In genomic region chr15:40048155-40048792, GRCh38 we compare ENCODE assay signal across 9 cellular contexts. TPM values are rescaled to one million over a fixed set of nuclear protein-coding genes. Genes with fewer than 3 reads are reported as not detected.
DNase-seq lines count a peak whose midpoint lies in the region; ATAC-seq and TF ChIP-seq lines count a peak whose summit lies in the region.
"Had no signal": no experiment of that assay in that cellular context is flagged by ENCODE, and none has a peak within 500 bp of the region (broad histone marks: within the 10 kb centered on the region; RNA-seq: fewer than 3 reads in every experiment).

No MANE protein-coding gene starts in this region.

- TF ChIP-seq CTCF in AG04450 (IDR thresholded peaks at IDR 0.05; ENCODE audit: low read depth, low read length), result no peak
- TF ChIP-seq CTCF in mucosa of descending colon (IDR thresholded peaks at IDR 0.05), result no peak

- peaks cover 14% of the 10 kb centered on the region for H3K36me3 Mint-ChIP-seq in activated T-helper 2 cell treated with anti-CD3 and anti-CD28 coated beads, Interferon-gamma antibody, Interleukin-2, Interleukin-4, amounts not matched to agents 10 μg/mL and 5 μg/mL and 100 μg/mL, durations not matched to agents 14 hours and 24 hours and 36 hours (ENCODE audit: low read depth)

- peaks cover 43% of the 10 kb centered on the region for H3K4me1 ChIP-seq in mucosa of descending colon (ENCODE audit: low read depth)

- peaks cover 74% of the 10 kb centered on the region for H3K4me1 Mint-ChIP-seq in activated T-helper 2 cell treated with anti-CD3 and anti-CD28 coated beads, Interferon-gamma antibody, Interleukin-2, Interleukin-4, amounts not matched to agents 10 μg/mL and 5 μg/mL and 100 μg/mL, durations not matched to agents 14 hours and 24 hours and 36 hours (ENCODE audit: low read depth)

- peak; percentile 22 for ATAC-seq in HG02798 (IDR thresholded peaks at IDR 0.05; ENCODE audit: poor library complexity, unreplicated experiment)
- ATAC-seq in mucosa of descending colon, result no peak
- ATAC-seq in left lobe of liver, result no peak

- H3K4me3 ChIP-seq in AG04450 (ENCODE audit: low read depth, low read length) (no peak overlapping the region), mucosa of descending colon (no peak overlapping the region)

- H3K27me3 ChIP-seq in AG04450 (ENCODE audit: control insufficient read depth, insufficient read depth, low read length), result no peaks in the 10 kb centered on the region

- H3K27ac Mint-ChIP-seq in activated T-helper 2 cell treated with anti-CD3 and anti-CD28 coated beads, Interferon-gamma antibody, Interleukin-2, Interleukin-4, amounts not matched to agents 10 μg/mL and 5 μg/mL and 100 μg/mL, durations not matched to agents 14 hours and 24 hours and 36 hours, result peak overlapping the region; percentile 98

- H3K9me3 ChIP-seq in AG04450 (ENCODE audit: control insufficient read depth, insufficient read depth, low read length) (no peaks in the 10 kb centered on the region), mucosa of descending colon (no peaks in the 10 kb centered on the region)

- CTCF ChIA-PET in AG04450 (lab: Charles Lee), result interaction anchor here (5.2 to 5.6 kb wide), 2 partner anchors 58 to 226 kb away, joined by 68 to 100 read pairs; partner anchors contain the start of gene BMF

- H3K9me3 Mint-ChIP-seq in activated T-helper 2 cell treated with anti-CD3 and anti-CD28 coated beads, Interferon-gamma antibody, Interleukin-2, Interleukin-4, amounts not matched to agents 10 μg/mL and 5 μg/mL and 100 μg/mL, durations not matched to agents 14 hours and 24 hours and 36 hours, result no peaks in the 10 kb centered on the region

- no peaks in the 10 kb centered on the region for H3K36me3 ChIP-seq in mucosa of descending colon (ENCODE audit: low read depth)

- no peaks in the 10 kb centered on the region for H3K27me3 Mint-ChIP-seq in activated T-helper 2 cell treated with anti-CD3 and anti-CD28 coated beads, Interferon-gamma antibody, Interleukin-2, Interleukin-4, amounts not matched to agents 10 μg/mL and 5 μg/mL and 100 μg/mL, durations not matched to agents 14 hours and 24 hours and 36 hours (ENCODE audit: low read depth)

- peak overlapping the region; percentile 21 for H3K27ac ChIP-seq in AG04450 (ENCODE audit: low read depth, low read length)

- peak overlapping the region; percentile 50 for H3K4me3 Mint-ChIP-seq in activated T-helper 2 cell treated with anti-CD3 and anti-CD28 coated beads, Interferon-gamma antibody, Interleukin-2, Interleukin-4, amounts not matched to agents 10 μg/mL and 5 μg/mL and 100 μg/mL, durations not matched to agents 14 hours and 24 hours and 36 hours (ENCODE audit: low read depth)

- no peak for DNase-seq in AG04450 (ENCODE audit: low read depth, low spot score)
- no peak for DNase-seq in activated T-helper 2 cell treated with anti-CD3 and anti-CD28 coated beads, Interferon-gamma antibody, Interleukin-2, Interleukin-4, amounts not matched to agents 10 μg/mL and 5 μg/mL and 100 μg/mL, durations not matched to agents 14 hours and 24 hours and 36 hours (ENCODE audit: low spot score)
- DNase-seq in mucosa of descending colon, result peak in 2 of 3 donors; percentile 45 to 81
- DNase-seq in left lobe of liver (ENCODE audit: low spot score), result no peak
- no peak for DNase-seq in NCI-H345 treated with DMSO at 0.1 percent for 48 hours (lab: John Stamatoyannopoulos, UW; ENCODE audit: unreplicated experiment)
- no peak for DNase-seq in NCI-H446 treated with DMSO at 0.1 percent for 48 hours (lab: John Stamatoyannopoulos, UW)
- no peak for DNase-seq in NCI-H526 treated with DMSO at 0.1 percent for 48 hours (lab: John Stamatoyannopoulos, UW)
- DNase-seq: midbrain had no signal

- intact Hi-C loops in activated T-helper 2 cell treated with anti-CD3 and anti-CD28 coated beads, Interferon-gamma antibody, Interleukin-2, Interleukin-4, amounts not matched to agents 10 μg/mL and 5 μg/mL and 100 μg/mL, durations not matched to agents 14 hours and 24 hours and 36 hours (cut with micrococcal nuclease), result loop anchor here (2.0 to 5.0 kb wide), 2 partner anchors 17 to 134 kb away; no protein-coding TSS in a partner anchor
- intact Hi-C loops in mucosa of descending colon (cut with DNase I, micrococcal nuclease), result loop anchor here in 1 of 2 donors (5.0 to 10.0 kb wide), 2 partner anchors 57 to 169 kb away; partner anchors contain the start of gene BMF

- POLR2A ChIA-PET in AG04450 (lab: Yijun Ruan, JAX), result interaction anchor here (0.8 to 1.4 kb wide), 2 partner anchors 44 to 112 kb away, joined by 3 to 4 read pairs; partner anchors contain the start of gene BUB1B

RNA-seq across cellular contexts. Expression of gene SRP14, which starts 9.3 kb away (rescaled TPM):
- polyA plus RNA-seq in AG04450 (2011; rRNA removed), result 426 and 559 TPM in 2 replicates
- polyA minus RNA-seq in AG04450 (2011; rRNA and poly(A)+ RNA removed), result 124 and 136 TPM in 2 replicates
- total RNA-seq in activated T-helper 2 cell treated with anti-CD3 and anti-CD28 coated beads, Interferon-gamma antibody, Interleukin-2, Interleukin-4, amounts not matched to agents 10 μg/mL and 5 μg/mL and 100 μg/mL, durations not matched to agents 14 hours and 24 hours and 36 hours, result 160 and 167 TPM in 2 replicates
- total RNA-seq in mucosa of descending colon, result 100 to 1,000 TPM; 131 to 154 (median 142) TPM
- total RNA-seq in left lobe of liver, result 56.8 TPM

Comparison
In these comparisons a context has a peak if more than half of its experiments do, and no peak if none do; other contexts are left out.
1. DNase-seq: peak in mucosa of descending colon (2 of 3); none in AG04450 (single experiment), activated T-helper 2 cell treated with anti-CD3 and anti-CD28 coated beads, Interferon-gamma antibody, Interleukin-2, Interleukin-4, amounts not matched to agents 10 μg/mL and 5 μg/mL and 100 μg/mL, durations not matched to agents 14 hours and 24 hours and 36 hours (single experiment), left lobe of liver (single experiment), NCI-H345 treated with DMSO at 0.1 percent for 48 hours (single experiment), NCI-H446 treated with DMSO at 0.1 percent for 48 hours (single experiment) and NCI-H526 treated with DMSO at 0.1 percent for 48 hours (single experiment).